15 cellular contexts compared by ENCODE assay signal in the genomic region with DNA sequence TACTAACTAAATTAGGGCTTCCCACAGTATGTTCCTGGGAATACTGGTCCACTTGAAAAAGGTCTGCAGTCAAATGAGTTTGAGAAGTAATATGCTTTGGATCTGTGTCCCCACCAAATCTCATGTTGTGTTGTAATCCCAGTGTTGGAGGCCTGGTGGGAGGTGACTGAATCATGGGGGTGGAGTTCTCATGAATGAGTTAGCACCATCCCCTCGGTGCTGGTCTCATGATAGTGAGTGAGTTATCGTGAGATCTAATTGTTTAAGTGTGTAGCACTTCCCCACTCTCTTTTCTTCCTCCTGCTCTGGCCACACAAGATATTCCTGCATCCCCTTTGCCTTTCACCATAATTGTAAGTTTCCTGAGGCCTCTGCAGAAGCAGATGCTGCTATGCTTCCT. TPM values are rescaled to one million over a fixed set of nuclear protein-coding genes. Genes with fewer than 3 reads are reported as not detected.
DNase-seq lines count a peak whose midpoint lies in the region; ATAC-seq, FAIRE-seq and TF ChIP-seq lines count a peak whose summit lies in the region.
"Had no signal": no experiment of that assay in that cellular context is flagged by ENCODE, and none has a peak within 500 bp of the region (broad histone marks: within the 10 kb centered on the region; RNA-seq: fewer than 3 reads in every experiment).

No MANE protein-coding gene starts in this region.

- TF ChIP-seq CTCF in AG10803 (conservative IDR thresholded peaks at IDR 0.05; ENCODE audit: low read length) (no peak), fibroblast of villous mesenchyme (IDR thresholded peaks at IDR 0.05; ENCODE audit: insufficient read depth, low read depth, low read length) (no peak)

- peak; percentile 53 for FAIRE-seq in TTC549 (lab: Jason Lieb, UNC)

- no peak overlapping the region for H3K4me3 ChIP-seq in AG10803 (ENCODE audit: low read length)
- H3K4me3 ChIP-seq in fibroblast of villous mesenchyme (ENCODE audit: low read depth, low read length): no peak overlapping the region
- H3K4me3 ChIP-seq: BLaER1 treated with 17β-estradiol and CSF1 and Interleukin-3, amounts not matched to agents 10 nM and 100 nM had no signal

- intact Hi-C loops in left ventricle myocardium superior (cut with micrococcal nuclease): no loop called here

- DNase-seq in AG10803 (ENCODE audit: low read depth): peak; percentile 43
- DNase-seq in HT1080 (ENCODE audit: low read depth): peak; percentile 63
- peak; percentile 47 for DNase-seq in fibroblast of villous mesenchyme (ENCODE audit: low read depth)
- no peak for DNase-seq in activated CD4-positive, alpha-beta T cell treated with anti-CD3 and anti-CD28 coated beads for 4 hours
- no peak for DNase-seq in left ventricle myocardium superior
- DNase-seq in GOT3 (lab: John Stamatoyannopoulos, UW): no peak
- DNase-seq: activated CD4-positive, alpha-beta T cell treated with anti-CD3 and anti-CD28 coated beads for 36 hours; activated naive CD4-positive, alpha-beta T cell treated with anti-CD3 and anti-CD28 coated beads, Interleukin-2, amount 10 ng/mL, durations not matched to agents 7 days and 5 days; effector CD4-positive, alpha-beta T cell; NCI-H187; RPMI8226; stimulated activated naive CD4-positive, alpha-beta T cell had no signal

- no peak for ATAC-seq in left ventricle myocardium superior
- no peak for ATAC-seq in GM21786 (IDR thresholded peaks at IDR 0.05; ENCODE audit: unreplicated experiment)
- ATAC-seq: activated CD4-positive, alpha-beta T cell treated with anti-CD3 and anti-CD28 coated beads for 36 hours had no signal

RNA-seq across cellular contexts. Expression of gene DMRTB1, which starts 16.9 kb away (rescaled TPM):
- not detected in 2 replicates for total RNA-seq in HT1080 (2014; rRNA removed; shearing (Covaris generic))
- polyA plus RNA-seq in HT1080 (2015; cell fraction: cytosol; rRNA removed): not detected in 2 replicates
- not detected in 2 replicates for polyA plus RNA-seq in HT1080 (2015; cell fraction: nucleus; rRNA removed)
- not detected in 2 replicates for total RNA-seq in fibroblast of villous mesenchyme
- total RNA-seq in left ventricle myocardium superior: not detected

Comparison
In these comparisons a context has a peak if more than half of its experiments do, and no peak if none do; other contexts are left out.
1. DNase-seq: peak in AG10803 (single experiment), HT1080 (single experiment) and fibroblast of villous mesenchyme (single experiment); none in activated CD4-positive, alpha-beta T cell treated with anti-CD3 and anti-CD28 coated beads for 4 hours (0 of 2), left ventricle myocardium superior (single experiment) and GOT3 (single experiment).